In genomic region chr14:65472189-65472588, GRCh38 we compare ENCODE assay signal across 17 cellular contexts. TPM values are rescaled to one million over a fixed set of nuclear protein-coding genes. Genes with fewer than 3 reads are reported as not detected.
DNase-seq lines count a peak whose midpoint lies in the region; ATAC-seq and TF ChIP-seq lines count a peak whose summit lies in the region.
"Had no signal": no experiment of that assay in that cellular context is flagged by ENCODE, and none has a peak within 500 bp of the region (broad histone marks: within the 10 kb centered on the region; RNA-seq: fewer than 3 reads in every experiment).

No MANE protein-coding gene starts in this region.

- no peak for ATAC-seq in CD8-positive, alpha-beta T cell
- ATAC-seq in left lobe of liver (no peak), GM18868 (IDR thresholded peaks at IDR 0.05; ENCODE audit: unreplicated experiment) (no peak)

- intact Hi-C loops in CD8-positive, alpha-beta T cell (cut with DNase I, micrococcal nuclease), result no loop called here

- H3K4me3 ChIP-seq in CD8-positive, alpha-beta T cell (ENCODE audit: low read depth, low read length), result no peak overlapping the region
- H3K4me3 ChIP-seq in MG63, result no peak overlapping the region
- H3K4me3 ChIP-seq: spleen had no signal

- no peak overlapping the region for H3K27ac ChIP-seq in CD8-positive, alpha-beta T cell (ENCODE audit: low read depth, low read length)
- H3K27ac ChIP-seq: epithelial cell of prostate, spleen had no signal

- H3K4me1 ChIP-seq in CD8-positive, alpha-beta T cell (ENCODE audit: insufficient read depth, low read length), result peaks cover 16% of the 10 kb centered on the region

- H3K36me3 ChIP-seq in CD8-positive, alpha-beta T cell (ENCODE audit: insufficient read depth, low read length), result no peaks in the 10 kb centered on the region
- no peaks in the 10 kb centered on the region for H3K36me3 ChIP-seq in MG63

- peak overlapping the region; percentile 2 for H3K27ac Mint-ChIP-seq in CD8-positive, alpha-beta T cell
- H3K27ac Mint-ChIP-seq in glutamatergic neuron (ENCODE audit: unreplicated experiment), result peak overlapping the region; percentile 95

- peaks cover 31% of the 10 kb centered on the region for H3K36me3 Mint-ChIP-seq in CD8-positive, alpha-beta T cell
- H3K36me3 Mint-ChIP-seq in glutamatergic neuron (ENCODE audit: unreplicated experiment), result no peaks in the 10 kb centered on the region

- no peak for TF ChIP-seq CTCF in CD8-positive, alpha-beta T cell (IDR thresholded peaks at IDR 0.05)
- no peak for TF ChIP-seq CTCF in glutamatergic neuron (IDR thresholded peaks at IDR 0.05; ENCODE audit: partially characterized antibody, unreplicated experiment)

- H3K9me3 Mint-ChIP-seq in CD8-positive, alpha-beta T cell, result no peaks in the 10 kb centered on the region
- H3K9me3 Mint-ChIP-seq in glutamatergic neuron (ENCODE audit: unreplicated experiment), result peaks cover 3% of the 10 kb centered on the region

- no peaks in the 10 kb centered on the region for H3K27me3 ChIP-seq in CD8-positive, alpha-beta T cell (ENCODE audit: insufficient read depth, low read length)
- H3K27me3 ChIP-seq in MG63, result no peaks in the 10 kb centered on the region
- H3K27me3 ChIP-seq: spleen had no signal

- CTCF ChIA-PET in CD8-positive, alpha-beta T cell (lab: Charles Lee), result no interaction called here
- CTCF ChIA-PET in HEK293T (lab: Yijun Ruan, JAX), result interaction anchor here (0.8 kb wide), 1 partner anchor 129 kb away, joined by 3 read pairs; no protein-coding TSS in a partner anchor

- no peak overlapping the region for H3K4me3 Mint-ChIP-seq in CD8-positive, alpha-beta T cell
- peak overlapping the region; percentile 74 for H3K4me3 Mint-ChIP-seq in glutamatergic neuron (ENCODE audit: unreplicated experiment)

- no peak for DNase-seq in CD8-positive, alpha-beta T cell
- DNase-seq in HEK293T (ENCODE audit: extremely low spot score) (peak; percentile 5), NCI-H510A (lab: John Stamatoyannopoulos, UW) (peak; percentile 38), glutamatergic neuron (peak; percentile 31), left lobe of liver (ENCODE audit: low spot score) (no peak), DMS53 treated with DMSO at 0.1 percent for 48 hours (lab: John Stamatoyannopoulos, UW; ENCODE audit: unreplicated experiment) (no peak), MG63 (no peak)
- DNase-seq: activated CD4-positive, alpha-beta T cell treated with anti-CD3 and anti-CD28 coated beads, Interleukin-2, amount 50 U/mL, for 1 hour; activated T-cell treated with anti-CD3 and anti-CD28 coated beads, Interleukin-2, amount 50 U/mL, for 48 hours; amniotic stem cell; kidney; MM.1S; posterior cingulate gyrus; SHP77 treated with DMSO at 0.1 percent for 48 hours; spleen had no signal

- H3K27me3 Mint-ChIP-seq in CD8-positive, alpha-beta T cell (ENCODE audit: low read depth), result no peaks in the 10 kb centered on the region
- H3K27me3 Mint-ChIP-seq in glutamatergic neuron (ENCODE audit: unreplicated experiment), result peaks cover 2% of the 10 kb centered on the region

- POLR2A ChIA-PET in CD8-positive, alpha-beta T cell (lab: Charles Lee), result no interaction called here
- POLR2A ChIA-PET in HEK293T (lab: Yijun Ruan, JAX), result no interaction called here

- peaks cover 57% of the 10 kb centered on the region for H3K4me1 Mint-ChIP-seq in CD8-positive, alpha-beta T cell (ENCODE audit: low read depth)
- H3K4me1 Mint-ChIP-seq in glutamatergic neuron (ENCODE audit: low read depth, unreplicated experiment), result peaks cover 22% of the 10 kb centered on the region

- no peaks in the 10 kb centered on the region for H3K9me3 ChIP-seq in CD8-positive, alpha-beta T cell (ENCODE audit: low read length)
- no peaks in the 10 kb centered on the region for H3K9me3 ChIP-seq in MG63
- H3K9me3 ChIP-seq: spleen had no signal

TF ChIP-seq in HEK293T, 16 proteins besides CTCF, POLR2A, EP300 and RAD21:
- TF ChIP-seq CTBP1 (IDR thresholded peaks at IDR 0.05; ENCODE audit: borderline replicate concordance) (no peak), TARDBP (IDR thresholded peaks at IDR 0.05) (no peak), PKNOX1 (IDR thresholded peaks at IDR 0.05) (no peak), ZNF384 (IDR thresholded peaks at IDR 0.05) (no peak), BHLHE40 (IDR thresholded peaks at IDR 0.05; ENCODE audit: borderline replicate concordance) (no peak), SP1 (IDR thresholded peaks at IDR 0.05) (no peak), HDGF (IDR thresholded peaks at IDR 0.05; ENCODE audit: borderline replicate concordance) (no peak), FOXK2 (IDR thresholded peaks at IDR 0.05) (no peak), ELF4 (IDR thresholded peaks at IDR 0.05) (no peak), SUZ12 (IDR thresholded peaks at IDR 0.05) (no peak), L3MBTL2 (conservative IDR thresholded peaks at IDR 0.05) (no peak), FOXA1 (IDR thresholded peaks at IDR 0.05) (no peak), ARNT (IDR thresholded peaks at IDR 0.05) (no peak), LEF1 (IDR thresholded peaks at IDR 0.05; ENCODE audit: borderline replicate concordance) (no peak)

RNA-seq across cellular contexts. Expression of gene FUT8, which starts 59.7 kb away (rescaled TPM):
- total RNA-seq in CD8-positive, alpha-beta T cell, result 10 to 100 TPM; 38.3 to 38.5 TPM
- total RNA-seq in glutamatergic neuron (ENCODE audit: unreplicated experiment) (56.6 TPM), left lobe of liver (3.8 TPM)
- total RNA-seq in MG63 (2014; rRNA removed; shearing (Covaris generic); ENCODE audit: low replicate concordance), result 19.8 and 22.1 TPM in 2 replicates

Comparison
In these comparisons a context has a peak if more than half of its experiments do, and no peak if none do; other contexts are left out.
1. DNase-seq: peak in HEK293T (single experiment), NCI-H510A (single experiment) and glutamatergic neuron (single experiment); none in CD8-positive, alpha-beta T cell (0 of 7), left lobe of liver (single experiment), DMS53 treated with DMSO at 0.1 percent for 48 hours (single experiment) and MG63 (single experiment).